Comparison of ENCODE assay signal across 17 cellular contexts in genomic region chr7:132240821-132241422, GRCh38.
DNase-seq lines count a peak whose midpoint lies in the region; ATAC-seq and TF ChIP-seq lines count a peak whose summit lies in the region.
"Had no signal": no experiment of that assay in that cellular context is flagged by ENCODE, and none has a peak within 500 bp of the region (broad histone marks: within the 10 kb centered on the region; RNA-seq: fewer than 3 reads in every experiment).

No MANE protein-coding gene starts in this region.

- no peaks in the 10 kb centered on the region for H4K20me1 ChIP-seq in OCI-LY3 (ENCODE audit: insufficient read depth, low read length)

- H2BK5ac ChIP-seq in neuronal stem cell (ENCODE audit: low read length) = no peak overlapping the region

- H2BK120ac ChIP-seq in neuronal stem cell (ENCODE audit: low read depth, low read length) = no peak overlapping the region

- H3K79me1 ChIP-seq in neuronal stem cell (ENCODE audit: low read depth, low read length) = no peaks in the 10 kb centered on the region

- no peak overlapping the region for H3K23ac ChIP-seq in neuronal stem cell (ENCODE audit: low read depth, low read length, poor library complexity)

- H3K4me2 ChIP-seq in OCI-LY3 (ENCODE audit: low read length) (peak overlapping the region; percentile 8; the same call in 1 of the 2 replicates), neuronal stem cell (ENCODE audit: insufficient read depth, low read length, poor library complexity, severe bottlenecking) (no peak overlapping the region)
- H3K4me2 ChIP-seq: SK-N-SH had no signal

- H3K9ac ChIP-seq in OCI-LY3 (ENCODE audit: low read length) = no peak overlapping the region
- H3K9ac ChIP-seq in neuronal stem cell (ENCODE audit: low read depth, low read length, poor library complexity) = no peak overlapping the region
- H3K9ac ChIP-seq: SK-N-SH had no signal

- H3K36me3 ChIP-seq in OCI-LY3 (replicated peaks; ENCODE audit: low read depth, low read length) = no peaks in the 10 kb centered on the region
- no peaks in the 10 kb centered on the region for H3K36me3 ChIP-seq in neuronal stem cell (replicated peaks in 1 of 2; ENCODE audit: control insufficient read depth in 2 of 2, insufficient read depth in 2 of 2, low read length in 2 of 2)
- H3K36me3 ChIP-seq: MG63, Peyer's patch had no signal

- POLR2A ChIA-PET in HEK293T (lab: Yijun Ruan, JAX) = no interaction called here

- no peak overlapping the region for H4K8ac ChIP-seq in neuronal stem cell (ENCODE audit: low read depth, low read length)

- H2AK5ac ChIP-seq in neuronal stem cell (ENCODE audit: low read depth, low read length) = no peak overlapping the region

- peak overlapping the region; percentile 62 for H3K18ac ChIP-seq in neuronal stem cell (ENCODE audit: low read length)

- H3K27me3 ChIP-seq in OCI-LY3 (ENCODE audit: low read depth, low read length) (peaks cover 14% of the 10 kb centered on the region), neuronal stem cell (ENCODE audit: control insufficient read depth in 3 of 3, insufficient read depth in 3 of 3, low read depth in 1 of 3, low read length in 3 of 3) (no peaks in the 10 kb centered on the region)
- H3K27me3 ChIP-seq: MG63, Peyer's patch had no signal

- no peak overlapping the region for H2BK15ac ChIP-seq in neuronal stem cell (ENCODE audit: low read length)

- ATAC-seq in HG03378 (IDR thresholded peaks at IDR 0.05; ENCODE audit: unreplicated experiment) = no peak
- ATAC-seq: HCT116 had no signal

- DNase-seq in HEK293T (ENCODE audit: extremely low spot score) (no peak), dermis blood vessel endothelial cell (peak; percentile 35), neuronal stem cell (ENCODE audit: low spot score) (no peak), inferior parietal cortex (ENCODE audit: extremely low spot score) (no peak)
- no peak for DNase-seq in activated CD4-positive, alpha-beta T cell treated with anti-CD3 and anti-CD28 coated beads, Interleukin-2, amount 50 U/mL, for 48 hours
- DNase-seq: GDM1, KG1, MG63, NCI-H2171, NCI-H226, OCI-M1, Peyer's patch, SK-N-SH, SW 1271 had no signal

- no peak for TF ChIP-seq CTCF in OCI-LY3 (IDR thresholded peaks at IDR 0.05; ENCODE audit: low read depth, low read length)

- no peak overlapping the region for H4K91ac ChIP-seq in neuronal stem cell (ENCODE audit: low read depth, low read length, poor library complexity)

- H3K14ac ChIP-seq in neuronal stem cell (ENCODE audit: low read length) = no peak overlapping the region

- WGBS in neuronal stem cell (ENCODE audit: extremely low coverage in 2 of 2, insufficient read length in 2 of 2, insufficient replicate concordance in 1 of 2), 2 donors = no CpG with 5 or more reads among the region's 6 CpGs

- H3K4ac ChIP-seq in neuronal stem cell (ENCODE audit: low read length) = no peak overlapping the region

- CTCF ChIA-PET in HEK293T (lab: Yijun Ruan, JAX) = no interaction called here

- H3K4me1 ChIP-seq in OCI-LY3 (ENCODE audit: low read length) (peaks cover 14% of the 10 kb centered on the region), neuronal stem cell (ENCODE audit: control insufficient read depth in 2 of 2, insufficient read depth in 1 of 2, low read depth in 1 of 2, low read length in 2 of 2) (peaks cover 0 to 4% of the 10 kb centered on the region in 2 donors)
- H3K4me1 ChIP-seq: Peyer's patch had no signal

- no peak overlapping the region for H3K27ac ChIP-seq in OCI-LY3 (ENCODE audit: low read length)
- no peak overlapping the region for H3K27ac ChIP-seq in neuronal stem cell (replicated peaks; ENCODE audit: low read length)
- H3K27ac ChIP-seq: Peyer's patch had no signal

- H2AFZ ChIP-seq in OCI-LY3 (ENCODE audit: low read depth, low read length) (0 out of 2 replicates have a peak overlapping the region, but pooled peaks have one; percentile 15), neuronal stem cell (ENCODE audit: low read length) (no peak overlapping the region)

- H3K9me3 ChIP-seq in OCI-LY3 (ENCODE audit: insufficient read depth, low read length) (no peaks in the 10 kb centered on the region), neuronal stem cell (replicated peaks in 1 of 2; ENCODE audit: control insufficient read depth in 2 of 2, insufficient read depth in 1 of 2, low read depth in 1 of 2, low read length in 2 of 2) (peaks cover 0 to 3% of the 10 kb centered on the region in 2 donors)
- H3K9me3 ChIP-seq: MG63, Peyer's patch, SK-N-SH had no signal

- H3K79me2 ChIP-seq in OCI-LY3 (ENCODE audit: low read length) = no peaks in the 10 kb centered on the region

- no peak overlapping the region for H2BK12ac ChIP-seq in neuronal stem cell (ENCODE audit: low read length)

- H3K4me3 ChIP-seq in OCI-LY3 (ENCODE audit: low read length) (no peak overlapping the region), neuronal stem cell (ENCODE audit: low read length in 2 of 2) (no peak overlapping the region)
- H3K4me3 ChIP-seq: MG63, Peyer's patch had no signal

TF ChIP-seq in HEK293T, 16 proteins besides CTCF, POLR2A, EP300 and RAD21:
- TF ChIP-seq L3MBTL2 (conservative IDR thresholded peaks at IDR 0.05) (peak; percentile 45; the same call in 1 of the 2 replicates), FOXA1 (IDR thresholded peaks at IDR 0.05) (no peak)
- TF ChIP-seq, protein P1, sequence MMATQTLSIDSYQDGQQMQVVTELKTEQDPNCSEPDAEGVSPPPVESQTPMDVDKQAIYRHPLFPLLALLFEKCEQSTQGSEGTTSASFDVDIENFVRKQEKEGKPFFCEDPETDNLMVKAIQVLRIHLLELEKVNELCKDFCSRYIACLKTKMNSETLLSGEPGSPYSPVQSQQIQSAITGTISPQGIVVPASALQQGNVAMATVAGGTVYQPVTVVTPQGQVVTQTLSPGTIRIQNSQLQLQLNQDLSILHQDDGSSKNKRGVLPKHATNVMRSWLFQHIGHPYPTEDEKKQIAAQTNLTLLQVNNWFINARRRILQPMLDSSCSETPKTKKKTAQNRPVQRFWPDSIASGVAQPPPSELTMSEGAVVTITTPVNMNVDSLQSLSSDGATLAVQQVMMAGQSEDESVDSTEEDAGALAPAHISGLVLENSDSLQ (IDR thresholded peaks at IDR 0.05) = no peak
